In the genomic region with DNA sequence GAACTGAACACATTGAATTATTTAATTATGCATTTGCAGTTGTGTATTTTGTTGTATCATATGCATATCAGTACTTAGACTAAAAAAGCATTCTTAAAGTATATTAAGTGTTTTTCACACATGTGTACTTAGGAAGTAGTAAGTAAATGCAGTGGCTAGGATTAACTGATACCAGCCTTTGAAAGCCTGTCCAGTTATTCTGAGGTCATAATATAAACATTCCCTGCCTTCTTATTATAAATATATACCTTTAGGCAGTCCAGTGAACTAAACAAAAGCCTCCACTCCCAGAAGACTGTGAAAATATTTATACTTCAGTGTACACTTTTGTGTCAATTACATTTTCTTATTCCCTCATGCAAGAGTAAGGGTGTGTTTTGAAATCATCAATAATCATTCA, we compare ENCODE assay signal across 1 cellular context.
TF ChIP-seq lines count a peak whose summit lies in the region.

No MANE protein-coding gene starts in this region.

TF ChIP-seq in IMR-90, 13 proteins besides CTCF, POLR2A, EP300 and RAD21 (continued from another document):
- TF ChIP-seq, protein P1, sequence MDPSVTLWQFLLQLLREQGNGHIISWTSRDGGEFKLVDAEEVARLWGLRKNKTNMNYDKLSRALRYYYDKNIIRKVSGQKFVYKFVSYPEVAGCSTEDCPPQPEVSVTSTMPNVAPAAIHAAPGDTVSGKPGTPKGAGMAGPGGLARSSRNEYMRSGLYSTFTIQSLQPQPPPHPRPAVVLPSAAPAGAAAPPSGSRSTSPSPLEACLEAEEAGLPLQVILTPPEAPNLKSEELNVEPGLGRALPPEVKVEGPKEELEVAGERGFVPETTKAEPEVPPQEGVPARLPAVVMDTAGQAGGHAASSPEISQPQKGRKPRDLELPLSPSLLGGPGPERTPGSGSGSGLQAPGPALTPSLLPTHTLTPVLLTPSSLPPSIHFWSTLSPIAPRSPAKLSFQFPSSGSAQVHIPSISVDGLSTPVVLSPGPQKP (IDR thresholded peaks at IDR 0.05; ENCODE audit: borderline replicate concordance, low read depth, low read length) = no peak
TF ChIP-seq in IMR-90: peak in this region for 0.
